1 cellular context compared by ENCODE assay signal in the genomic region with DNA sequence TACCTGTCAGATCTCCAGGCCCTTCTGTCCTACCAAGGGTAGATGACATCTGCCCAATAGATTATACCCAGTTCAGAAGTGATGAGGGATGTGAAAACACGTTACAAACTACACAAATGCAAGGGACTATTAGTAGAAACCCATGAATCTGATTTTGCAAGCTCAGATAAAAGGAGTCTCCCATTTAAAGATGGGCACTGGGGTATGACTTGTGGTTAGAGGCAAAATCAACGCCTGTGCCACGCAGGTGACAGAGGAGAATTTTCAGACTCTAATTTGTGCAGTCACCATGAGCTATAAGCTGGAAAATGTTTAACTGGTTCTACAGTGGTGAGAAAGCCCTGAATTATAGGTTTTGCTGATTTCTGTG.
TF ChIP-seq lines count a peak whose summit lies in the region.

No MANE protein-coding gene starts in this region.

TF ChIP-seq in IMR-90, 13 proteins besides CTCF, POLR2A, EP300 and RAD21:
- TF ChIP-seq NFE2L2 (IDR thresholded peaks at IDR 0.05; ENCODE audit: low read depth, low read length) (no peak), CHD1 (IDR thresholded peaks at IDR 0.05; ENCODE audit: low read depth, low read length) (no peak)
